9 cellular contexts compared by ENCODE assay signal in the genomic region with DNA sequence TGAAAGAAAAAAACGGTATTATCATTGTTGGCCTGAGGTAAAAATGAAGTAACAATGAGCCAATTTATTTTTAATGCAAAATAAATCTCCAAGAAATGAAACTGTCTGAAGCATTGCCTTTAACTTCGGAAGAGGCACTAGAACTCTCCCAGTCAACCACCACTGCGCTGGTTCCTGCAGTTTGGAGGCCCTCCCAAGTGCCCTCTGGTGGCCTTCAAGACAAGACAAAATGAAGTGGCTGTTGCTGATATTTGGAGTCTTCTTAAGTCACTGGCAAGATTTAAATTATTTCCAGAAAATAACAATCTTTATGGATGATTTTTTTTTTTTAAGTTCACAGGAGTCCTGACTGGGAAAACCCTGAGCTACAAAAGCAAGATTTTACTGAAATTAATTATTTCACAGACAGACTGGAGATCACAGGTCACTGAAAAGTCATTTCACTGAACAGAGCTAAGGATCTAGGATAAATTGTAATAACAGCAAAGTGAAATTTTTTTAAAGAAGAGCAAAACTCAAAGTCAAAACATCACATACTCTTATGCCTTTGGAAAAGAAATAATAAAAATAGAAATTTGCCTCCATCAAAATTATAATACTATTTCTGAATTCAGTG. TPM values are rescaled to one million over a fixed set of nuclear protein-coding genes. Genes with fewer than 3 reads are reported as not detected.
DNase-seq lines count a peak whose midpoint lies in the region; ATAC-seq, FAIRE-seq and TF ChIP-seq lines count a peak whose summit lies in the region.
"Had no signal": no experiment of that assay in that cellular context is flagged by ENCODE, and none has a peak within 500 bp of the region (broad histone marks: within the 10 kb centered on the region; RNA-seq: fewer than 3 reads in every experiment).

No MANE protein-coding gene starts in this region.

- TF ChIP-seq CTCF in SK-N-SH (IDR thresholded peaks at IDR 0.05) (peak; percentile 72), colonic mucosa (IDR thresholded peaks at IDR 0.05) (peak; percentile 45), HepG2 (CRISPR knock-in tag; IDR thresholded peaks at IDR 0.05) (peak; percentile 59), suprapubic skin (IDR thresholded peaks at IDR 0.05) (peak; percentile 48 to 73)

- H3K4me3 ChIP-seq in SK-N-SH (ENCODE audit: low read depth in 2 of 2, low read length in 1 of 2), result peak overlapping the region in 1 of 2 experiments; percentile 21; a peak in 1 of 4 replicates
- H3K4me3 ChIP-seq in colonic mucosa, result no peak overlapping the region
- H3K4me3 ChIP-seq in HepG2 (replicated peaks in 1 of 3; ENCODE audit: insufficient read depth in 1 of 3, low read depth in 2 of 3, low read length in 3 of 3), result no peak overlapping the region
- H3K4me3 ChIP-seq in suprapubic skin, result no peak overlapping the region
- H3K4me3 ChIP-seq: BLaER1 had no signal

- H3K27ac ChIP-seq in SK-N-SH (ENCODE audit: low read depth in 2 of 2, low read length in 1 of 2) (no peak overlapping the region), colonic mucosa (no peak overlapping the region), HepG2 (ENCODE audit: extremely low read length, insufficient read depth, low read length) (no peak overlapping the region), suprapubic skin (no peak overlapping the region)
- H3K27ac ChIP-seq: BLaER1 had no signal

- peaks cover 33 to 67% of the 10 kb centered on the region in 2 experiments for H3K36me3 ChIP-seq in SK-N-SH (replicated peaks in 1 of 2; ENCODE audit: control insufficient read depth in 1 of 2, insufficient read depth in 2 of 2, low read length in 1 of 2)
- peaks cover 12% of the 10 kb centered on the region for H3K36me3 ChIP-seq in colonic mucosa
- peaks cover 18 to 65% of the 10 kb centered on the region in 2 experiments for H3K36me3 ChIP-seq in HepG2 (replicated peaks in 1 of 2; ENCODE audit: control insufficient read depth in 1 of 2, insufficient read depth in 2 of 2, low read length in 2 of 2)
- H3K36me3 ChIP-seq in suprapubic skin, result peaks cover 58% of the 10 kb centered on the region

- H3K9me3 ChIP-seq in SK-N-SH (no peaks in the 10 kb centered on the region), colonic mucosa (no peaks in the 10 kb centered on the region), HepG2 (ENCODE audit: low read length) (no peaks in the 10 kb centered on the region), suprapubic skin (no peaks in the 10 kb centered on the region)
- H3K9me3 ChIP-seq: BLaER1 had no signal

- TF ChIP-seq POLR2A in HepG2 (IDR thresholded peaks at IDR 0.05; ENCODE audit: insufficient read depth in 1 of 2, low read depth in 2 of 2, low read length in 2 of 2) (no peak), suprapubic skin (IDR thresholded peaks at IDR 0.05) (no peak)

- H4K20me1 ChIP-seq in SK-N-SH (ENCODE audit: insufficient read depth), result no peaks in the 10 kb centered on the region
- H4K20me1 ChIP-seq in HepG2 (ENCODE audit: insufficient read depth, low read length), result no peaks in the 10 kb centered on the region

- peak; percentile 63; the same call in 2 of the 3 replicates for ATAC-seq in HepG2

- BruUV-seq in HepG2 (replicated peaks; lab: Mats Ljungman, UMichigan), result no TSS peak

- no peaks in the 10 kb centered on the region for H3F3A ChIP-seq in SK-N-SH (replicated peaks; ENCODE audit: insufficient read depth)

- H3K9ac ChIP-seq in SK-N-SH (no peak overlapping the region), colonic mucosa (ENCODE audit: low read depth in 2 of 2, low read length in 2 of 2) (no peak overlapping the region), HepG2 (ENCODE audit: insufficient read depth, low read depth, low read length) (no peak overlapping the region)
- H3K9ac ChIP-seq: BLaER1 had no signal

- TF ChIP-seq EP300 in SK-N-SH (IDR thresholded peaks at IDR 0.05; ENCODE audit: borderline replicate concordance in 1 of 2, low read depth in 1 of 2, low read length in 1 of 2), result no peak
- no peak for TF ChIP-seq EP300 in HepG2 (IDR thresholded peaks at IDR 0.05; ENCODE audit: low read depth in 2 of 2, low read length in 2 of 2)
- TF ChIP-seq EP300 in HepG2 (CRISPR knock-in tag; IDR thresholded peaks at IDR 0.05; ENCODE audit: borderline replicate concordance), result no peak
- TF ChIP-seq EP300 in suprapubic skin (IDR thresholded peaks at IDR 0.05), result no peak

- POLR2A ChIA-PET in SK-N-SH (lab: Yijun Ruan, JAX) (no interaction called here), HepG2 (lab: Yijun Ruan, JAX) (no interaction called here)

- intact Hi-C loops in colonic mucosa (cut with DNase I) (loop anchor here (5.0 kb wide), 1 partner anchor 407 kb away; no protein-coding TSS in a partner anchor), HepG2 (cut with micrococcal nuclease; ENCODE audit: unreplicated experiment) (no loop called here)

- H3K79me2 ChIP-seq in SK-N-SH (ENCODE audit: insufficient read depth), result peaks cover 20% of the 10 kb centered on the region; the same call in 1 of the 2 replicates
- no peaks in the 10 kb centered on the region for H3K79me2 ChIP-seq in HepG2 (ENCODE audit: insufficient read depth, low read length)

- TF ChIP-seq RAD21 in SK-N-SH (IDR thresholded peaks at IDR 0.05; ENCODE audit: low read length) (peak; percentile 73), HepG2 (CRISPR knock-in tag; IDR thresholded peaks at IDR 0.05) (0 out of 2 replicates have a peak, but pooled peaks have one; percentile 14)

- FAIRE-seq in HepG2 (lab: Jason Lieb, UNC), result no peak

- CTCF ChIA-PET in SK-N-SH (lab: Yijun Ruan, JAX) (interaction anchor here (0.7 to 4.9 kb wide), 7 partner anchors 20 to 334 kb away, joined by 3 to 27 read pairs (median 3); no protein-coding TSS in a partner anchor), HepG2 (lab: Yijun Ruan, JAX; ENCODE audit: low intra/inter-chr PET ratio, low total read pairs) (interaction anchor here (2.0 kb wide), 1 partner anchor 409 kb away, joined by 14 read pairs; no protein-coding TSS in a partner anchor)

- no peak overlapping the region for H2AFZ ChIP-seq in SK-N-SH (ENCODE audit: low read depth)
- H2AFZ ChIP-seq in HepG2 (ENCODE audit: low read length), result no peak overlapping the region

- H3K4me1 ChIP-seq in SK-N-SH (ENCODE audit: control insufficient read depth in 1 of 2, insufficient read depth in 2 of 2, low read depth in 1 of 2, low read length in 1 of 2), result peaks cover 13 to 14% of the 10 kb centered on the region in 2 experiments; a peak in 3 of 4 replicates
- H3K4me1 ChIP-seq in colonic mucosa, result no peaks in the 10 kb centered on the region
- H3K4me1 ChIP-seq in HepG2 (ENCODE audit: insufficient read depth, low read length), result no peaks in the 10 kb centered on the region
- peaks cover 22% of the 10 kb centered on the region for H3K4me1 ChIP-seq in suprapubic skin
- H3K4me1 ChIP-seq: BLaER1 had no signal

- 74% methylated on average over 3 of the region's 3 CpGs for WGBS in SK-N-SH (ENCODE audit: low lambda C conversion rate)
- 94% methylated on average over 3 of the region's 3 CpGs for WGBS in HepG2 (ENCODE audit: low lambda C conversion rate)
- WGBS in suprapubic skin, result 17% methylated on average over 3 of the region's 3 CpGs

- H3K27me3 ChIP-seq in SK-N-SH (ENCODE audit: insufficient read depth) (no peaks in the 10 kb centered on the region), colonic mucosa (no peaks in the 10 kb centered on the region), HepG2 (ENCODE audit: control insufficient read depth in 1 of 2, insufficient read depth in 2 of 2, low read length in 2 of 2) (no peaks in the 10 kb centered on the region), suprapubic skin (no peaks in the 10 kb centered on the region)
- H3K27me3 ChIP-seq: BLaER1 had no signal

- in situ Hi-C loops in HepG2 (cut with HindIII; ENCODE audit: extremely low pct_ligation_motif_present, low pct_unique_long_range_greater_than_20kb), result loop anchor here (10.0 kb wide), 1 partner anchor 414 kb away; no protein-coding TSS in a partner anchor

- no peaks in the 10 kb centered on the region for H3K9me2 ChIP-seq in SK-N-SH

- no peak overlapping the region for H3K4me2 ChIP-seq in SK-N-SH
- H3K4me2 ChIP-seq in HepG2 (ENCODE audit: low read depth, low read length), result no peak overlapping the region
- H3K4me2 ChIP-seq: BLaER1 had no signal

- peak; percentile 13 for DNase-seq in DMS153 treated with DMSO at 0.1 percent for 48 hours (lab: John Stamatoyannopoulos, UW; ENCODE audit: unreplicated experiment)
- DNase-seq in DMS153 (lab: John Stamatoyannopoulos, UW), result no peak
- peak; percentile 44 for DNase-seq in LoVo (ENCODE audit: low spot score)
- DNase-seq in SK-N-SH, result peak; percentile 45
- peak; percentile 65 for DNase-seq in colonic mucosa
- peak; percentile 22 for DNase-seq in HepG2 (ENCODE audit: low spot score)
- peak in 1 of 2 donors; percentile 75 for DNase-seq in suprapubic skin (ENCODE audit: low spot score in 2 of 2)
- no peak for DNase-seq in middle frontal gyrus (ENCODE audit: extremely low spot score, low spot score)

TF ChIP-seq in HepG2, 621 proteins besides CTCF, POLR2A, EP300 and RAD21 (continues in another document):
- TF ChIP-seq ERF (CRISPR knock-in tag; IDR thresholded peaks at IDR 0.05), result no peak

RNA-seq across cellular contexts. Expression of gene DICER1, which starts 58.2 kb away (rescaled TPM):
- polyA plus RNA-seq in SK-N-SH (2012; rRNA removed) (4.7 and 6.4 TPM in 2 replicates), HepG2 (2011; rRNA removed) (23.6 and 31.8 TPM in 2 replicates)
- polyA plus RNA-seq in SK-N-SH (2012; cell fraction: cytosol; rRNA removed), result 4.2 and 4.7 TPM in 2 replicates
- polyA plus RNA-seq in SK-N-SH (2012; cell fraction: nucleus; rRNA removed), result 12.0 and 23.7 TPM in 2 replicates
- total RNA-seq in colonic mucosa (10 to 100 TPM; 49.3 to 53.7 TPM), HepG2 (2016; rRNA removed; fragmentation: Illumina TruSeq; extraction: Trizol) (61.9 and 88.8 TPM in 2 replicates), suprapubic skin (100 to 1,000 TPM in 1 of 4 donors, 10 to 100 TPM in 3; 38.3 to 124 (median 54.4) TPM)
- 10.5 and 12.5 TPM in 2 replicates for total RNA-seq in HepG2 (2016; cell fraction: cytosol; rRNA removed; fragmentation: Illumina TruSeq; extraction: Trizol; ENCODE audit: low read depth)
- total RNA-seq in HepG2 (2016; cell fraction: insoluble cytoplasmic fraction; rRNA removed; fragmentation: Illumina TruSeq; extraction: Trizol), result 56.8 and 81.5 TPM in 2 replicates
- total RNA-seq in HepG2 (2016; cell fraction: membrane; rRNA removed; fragmentation: Illumina TruSeq; extraction: Trizol), result 28.2 and 32.1 TPM in 2 replicates
- total RNA-seq in HepG2 (2016; cell fraction: nucleus; rRNA removed; fragmentation: Illumina TruSeq; extraction: Trizol), result 64.4 and 74.3 TPM in 2 replicates
- 9.8 and 13.5 TPM in 2 replicates for polyA plus RNA-seq in HepG2 (2011; cell fraction: cytosol; rRNA removed)
- polyA plus RNA-seq in HepG2 (2011; cell fraction: nucleus; rRNA removed), result 29.6 and 34.3 TPM in 2 replicates
- polyA plus RNA-seq in HepG2 (2012), result 18.7 and 21.1 TPM in 2 replicates
- polyA plus RNA-seq in HepG2 (2016; cell fraction: cytosol; fragmentation: Illumina TruSeq; extraction: Trizol; ENCODE audit: low read depth), result 0.61 and 1.1 TPM in 2 replicates
- polyA plus RNA-seq in HepG2 (2016; cell fraction: insoluble cytoplasmic fraction; fragmentation: Illumina TruSeq; extraction: Trizol; ENCODE audit: low read depth), result 33.8 and 35.8 TPM in 2 replicates
- 3.3 and 3.9 TPM in 2 replicates for polyA plus RNA-seq in HepG2 (2016; cell fraction: membrane; fragmentation: Illumina TruSeq; extraction: Trizol; ENCODE audit: low read depth)
- 42.9 and 44.5 TPM in 2 replicates for polyA plus RNA-seq in HepG2 (2016; cell fraction: nucleus; fragmentation: Illumina TruSeq; extraction: Trizol; ENCODE audit: insufficient read depth, low read depth)
- polyA minus RNA-seq in HepG2 (2011; rRNA and poly(A)+ RNA removed; ENCODE audit: low replicate concordance), result 84.7 and 103 TPM in 2 replicates
- polyA minus RNA-seq in HepG2 (2011; cell fraction: cytosol; rRNA and poly(A)+ RNA removed), result 49.5 and 78.0 TPM in 2 replicates
- polyA minus RNA-seq in HepG2 (2011; cell fraction: nucleus; rRNA and poly(A)+ RNA removed), result 130 and 156 TPM in 2 replicates

Comparison
In these comparisons a context has a peak if more than half of its experiments do, and no peak if none do; other contexts are left out.
1. DNase-seq: peak in DMS153 treated with DMSO at 0.1 percent for 48 hours (single experiment), LoVo (single experiment), SK-N-SH (single experiment), colonic mucosa (single experiment) and HepG2 (single experiment); none in DMS153 (single experiment) and middle frontal gyrus (single experiment).
2. Peak in every context shown above with its lines, with median percentiles within 50 percentile points of each other: CTCF ChIP-seq.